Comparison of ENCODE assay signal across 8 cellular contexts in the genomic region with DNA sequence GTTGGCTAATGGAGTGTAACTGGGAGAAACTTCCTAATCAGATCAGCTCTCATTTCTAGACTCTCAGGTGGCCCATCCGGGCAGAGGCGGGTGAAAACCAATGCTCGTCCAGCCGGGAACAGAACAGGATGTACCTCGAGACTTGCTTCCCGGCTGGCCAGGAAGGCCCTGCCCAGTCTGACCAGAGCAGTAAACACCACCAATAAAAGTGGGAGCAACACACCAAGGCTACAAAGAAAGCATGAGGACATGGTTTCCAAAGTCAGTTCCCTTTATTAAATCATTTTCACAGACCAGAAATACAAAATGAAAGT.
DNase-seq lines count a peak whose midpoint lies in the region; ATAC-seq and TF ChIP-seq lines count a peak whose summit lies in the region.

No MANE protein-coding gene starts in this region.

- no peak for TF ChIP-seq CTCF in GM12864 (IDR thresholded peaks at IDR 0.05; ENCODE audit: low read depth, low read length, missing control alignments)

- no peaks in the 10 kb centered on the region for H3K27me3 ChIP-seq in mucosa of stomach (ENCODE audit: control insufficient read depth, insufficient read depth, low read length)

- H3K4me3 Mint-ChIP-seq in dendritic cell treated with granulocyte-macrophage colony-stimulating factor and Interleukin-4, amounts not matched to agents 40 ng/mL and 50 ng/mL, for 4 days = peak overlapping the region; percentile 81

- H3K4me1 ChIP-seq in mucosa of stomach (ENCODE audit: control insufficient read depth, insufficient read depth, low read length) = peaks cover 46% of the 10 kb centered on the region

- H3K4me3 ChIP-seq in GM12864 (ENCODE audit: low read depth, low read length) (peak overlapping the region; percentile 40), mucosa of stomach (ENCODE audit: low read length) (peak overlapping the region; percentile 51)

- peaks cover 53% of the 10 kb centered on the region for H3K4me1 Mint-ChIP-seq in dendritic cell treated with granulocyte-macrophage colony-stimulating factor and Interleukin-4, amounts not matched to agents 40 ng/mL and 50 ng/mL, for 4 days (ENCODE audit: low read depth)

- H3K27ac Mint-ChIP-seq in dendritic cell treated with granulocyte-macrophage colony-stimulating factor and Interleukin-4, amounts not matched to agents 40 ng/mL and 50 ng/mL, for 4 days = peak overlapping the region; percentile 90

- H3K36me3 ChIP-seq in mucosa of stomach (ENCODE audit: control insufficient read depth, insufficient read depth, low read length) = peaks cover 10% of the 10 kb centered on the region

- intact Hi-C loops in dendritic cell treated with granulocyte-macrophage colony-stimulating factor and Interleukin-4, amounts not matched to agents 40 ng/mL and 50 ng/mL, for 4 days (cut with micrococcal nuclease) = no loop called here

- no peaks in the 10 kb centered on the region for H3K9me3 ChIP-seq in mucosa of stomach (ENCODE audit: control insufficient read depth, low read length)

- ATAC-seq in HG03432 (IDR thresholded peaks at IDR 0.05; ENCODE audit: unreplicated experiment) (no peak), GM18520 (IDR thresholded peaks at IDR 0.05; ENCODE audit: unreplicated experiment) (no peak)

- H3K9ac ChIP-seq in mucosa of stomach (ENCODE audit: low read length) = peak overlapping the region; percentile 93

- H3K27me3 Mint-ChIP-seq in dendritic cell treated with granulocyte-macrophage colony-stimulating factor and Interleukin-4, amounts not matched to agents 40 ng/mL and 50 ng/mL, for 4 days = peaks cover 7% of the 10 kb centered on the region

- DNase-seq in GM12864 (ENCODE audit: low read depth) (no peak), NAMALWA (ENCODE audit: low spot score) (peak; percentile 34), RKO (ENCODE audit: low spot score) (no peak), MV-4-11 (lab: John Stamatoyannopoulos, UW) (no peak)

- H3K9me3 Mint-ChIP-seq in dendritic cell treated with granulocyte-macrophage colony-stimulating factor and Interleukin-4, amounts not matched to agents 40 ng/mL and 50 ng/mL, for 4 days = no peaks in the 10 kb centered on the region

- H3K36me3 Mint-ChIP-seq in dendritic cell treated with granulocyte-macrophage colony-stimulating factor and Interleukin-4, amounts not matched to agents 40 ng/mL and 50 ng/mL, for 4 days (ENCODE audit: low read depth) = peaks cover 51% of the 10 kb centered on the region
